10 cellular contexts compared by ENCODE assay signal in the genomic region with DNA sequence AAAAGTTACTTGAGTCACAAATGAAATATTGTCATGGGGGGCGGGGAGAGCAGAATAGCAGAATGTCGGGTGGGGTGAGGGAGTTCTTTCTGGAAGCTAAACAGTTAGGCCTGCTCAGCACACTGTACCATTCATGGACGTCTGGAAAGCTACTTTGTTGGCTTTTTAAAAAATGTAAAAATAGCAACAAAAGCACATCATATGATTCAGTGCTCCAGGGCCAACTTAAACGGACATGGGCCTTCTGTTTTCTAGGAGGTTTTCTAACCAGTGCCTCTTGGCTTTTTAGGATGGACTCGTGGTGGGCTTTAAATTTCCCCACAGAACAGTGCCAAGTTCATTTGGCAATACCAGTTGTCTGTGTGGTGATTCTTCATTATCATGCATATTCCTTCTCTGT. TPM values are rescaled to one million over a fixed set of nuclear protein-coding genes. Genes with fewer than 3 reads are reported as not detected.
DNase-seq lines count a peak whose midpoint lies in the region; ATAC-seq and TF ChIP-seq lines count a peak whose summit lies in the region.
"Had no signal": no experiment of that assay in that cellular context is flagged by ENCODE, and none has a peak within 500 bp of the region (broad histone marks: within the 10 kb centered on the region; RNA-seq: fewer than 3 reads in every experiment).

No MANE protein-coding gene starts in this region.

- TF ChIP-seq POLR2A in breast epithelium (IDR thresholded peaks at IDR 0.05) (no peak), uterus (IDR thresholded peaks at IDR 0.05) (no peak)

- in situ Hi-C loops in mammary epithelial cell (cut with MboI; ENCODE audit: low sequenced_read_pairs in 2 of 2), result no loop called here

- no peak overlapping the region for H3K18ac ChIP-seq in mesenchymal stem cell (ENCODE audit: low read depth in 1 of 2, low read length in 2 of 2)

- H2BK5ac ChIP-seq in mesenchymal stem cell (ENCODE audit: low read depth, low read length, poor library complexity, severe bottlenecking), result no peak overlapping the region

- H2AFZ ChIP-seq in mammary epithelial cell (ENCODE audit: low read depth, low read length) (no peak overlapping the region), mesenchymal stem cell (ENCODE audit: low read depth, low read length) (no peak overlapping the region)

- DNase-seq in breast epithelium (ENCODE audit: low spot score in 2 of 2) (no peak), mammary epithelial cell (no peak), caudate nucleus (lab: John Stamatoyannopoulos, UW) (no peak), mesenchymal stem cell (no peak), uterus (no peak), cerebellar nuclear complex (lab: John Stamatoyannopoulos, UW) (no peak), GM10266 (ENCODE audit: extremely low spot score) (no peak)
- DNase-seq: activated CD4-positive, alpha-beta T cell treated with anti-CD3 and anti-CD28 coated beads for 1 hour; NCI-H2029 had no signal

- no peak overlapping the region for H4K8ac ChIP-seq in mesenchymal stem cell (ENCODE audit: low read length)

- H2AK5ac ChIP-seq in mesenchymal stem cell (ENCODE audit: low read length, severe bottlenecking), result no peak overlapping the region

- peaks cover 5% of the 10 kb centered on the region for H3K79me1 ChIP-seq in mesenchymal stem cell (replicated peaks; ENCODE audit: low read length, poor library complexity, severe bottlenecking)

- ATAC-seq in HG03196 (IDR thresholded peaks at IDR 0.05; ENCODE audit: unreplicated experiment), result no peak

- H3K36me3 ChIP-seq in breast epithelium (no peaks in the 10 kb centered on the region), mammary epithelial cell (ENCODE audit: insufficient read depth, low read length) (no peaks in the 10 kb centered on the region), mesenchymal stem cell (ENCODE audit: control insufficient read depth in 1 of 2, insufficient read depth in 2 of 2, low read depth in 1 of 2, low read length in 2 of 2) (peaks cover 4 to 16% of the 10 kb centered on the region in 2 experiments), uterus (no peaks in the 10 kb centered on the region)

- 31% methylated on average over 4 of the region's 5 CpGs for WGBS in mammary epithelial cell (ENCODE audit: low coverage, missing lambda C conversion rate)
- 80% methylated on average over 1 of the region's 5 CpGs for WGBS in mesenchymal stem cell

- TF ChIP-seq CTCF in breast epithelium (IDR thresholded peaks at IDR 0.05) (no peak), mammary epithelial cell (conservative IDR thresholded peaks at IDR 0.05 in 1 of 2, IDR thresholded peaks at IDR 0.05 in 1 of 2; ENCODE audit: extremely low read depth in 1 of 2, insufficient read depth in 1 of 2, low read depth in 1 of 2, low read length in 2 of 2) (no peak), uterus (IDR thresholded peaks at IDR 0.05) (no peak), GM10266 (IDR thresholded peaks at IDR 0.05; ENCODE audit: control insufficient read depth, insufficient read depth, low read depth, missing control alignments) (no peak)

- dilution Hi-C loops in mammary epithelial cell (cut with HindIII; ENCODE audit: low sequenced_read_pairs), result no loop called here

- H3K14ac ChIP-seq in mesenchymal stem cell (ENCODE audit: low read length in 2 of 2), result no peak overlapping the region

- no peaks in the 10 kb centered on the region for H3K79me2 ChIP-seq in mammary epithelial cell (ENCODE audit: insufficient read depth, low read length)

- no peak overlapping the region for H3K23ac ChIP-seq in mesenchymal stem cell (ENCODE audit: low read length in 2 of 2)

- intact Hi-C loops in breast epithelium (cut with DNase I; ENCODE audit: low total_unique reads) (no loop called here), mammary epithelial cell (cut with micrococcal nuclease) (no loop called here), uterus (cut with DNase I; ENCODE audit: low total_unique reads) (no loop called here)

- H3K27ac ChIP-seq in breast epithelium, result peak overlapping the region; percentile 54 to 57
- no peak overlapping the region for H3K27ac ChIP-seq in mammary epithelial cell (ENCODE audit: insufficient read depth, low read depth, low read length)
- peak overlapping the region; percentile 74 for H3K27ac ChIP-seq in caudate nucleus (ENCODE audit: low read depth, low read length)
- no peak overlapping the region for H3K27ac ChIP-seq in mesenchymal stem cell (ENCODE audit: low read length, poor library complexity, severe bottlenecking)
- peak overlapping the region; percentile 28 to 69 for H3K27ac ChIP-seq in uterus

- H4K20me1 ChIP-seq in mammary epithelial cell (ENCODE audit: insufficient read depth, low read length), result no peaks in the 10 kb centered on the region

- no peak overlapping the region for H4K91ac ChIP-seq in mesenchymal stem cell (ENCODE audit: low read length)

- no peak overlapping the region for H3K4me3 ChIP-seq in breast epithelium
- H3K4me3 ChIP-seq in mammary epithelial cell (replicated peaks in 1 of 3; ENCODE audit: insufficient read depth in 1 of 3, low read depth in 2 of 3, low read length in 3 of 3), result no peak overlapping the region
- peak overlapping the region in 1 of 2 experiments; percentile 73 for H3K4me3 ChIP-seq in mesenchymal stem cell (ENCODE audit: insufficient read depth in 1 of 2, low read depth in 1 of 2, low read length in 2 of 2)
- no peak overlapping the region for H3K4me3 ChIP-seq in uterus

- H3K27me3 ChIP-seq in breast epithelium (peaks cover 0 to 7% of the 10 kb centered on the region in 2 donors), mammary epithelial cell (ENCODE audit: insufficient read depth, low read length) (no peaks in the 10 kb centered on the region), mesenchymal stem cell (ENCODE audit: control insufficient read depth in 1 of 2, insufficient read depth in 1 of 2, low read length in 2 of 2) (no peaks in the 10 kb centered on the region), uterus (no peaks in the 10 kb centered on the region)

- H3K4ac ChIP-seq in mesenchymal stem cell (ENCODE audit: low read depth in 1 of 2, low read length in 2 of 2), result no peak overlapping the region

- no peak overlapping the region for H2BK15ac ChIP-seq in mesenchymal stem cell (ENCODE audit: low read depth, poor library complexity, severe bottlenecking)

- H3K4me1 ChIP-seq in breast epithelium (no peaks in the 10 kb centered on the region), mammary epithelial cell (ENCODE audit: insufficient read depth, low read length) (no peaks in the 10 kb centered on the region), mesenchymal stem cell (ENCODE audit: control insufficient read depth, insufficient read depth, low read depth, low read length) (peaks cover 3% of the 10 kb centered on the region), uterus (no peaks in the 10 kb centered on the region)

- H2BK120ac ChIP-seq in mesenchymal stem cell (ENCODE audit: low read depth, low read length), result no peak overlapping the region

- CTCF ChIA-PET in mammary epithelial cell (lab: Charles Lee; ENCODE audit: low non-redundant PET), result no interaction called here

- H3K9ac ChIP-seq in mammary epithelial cell (ENCODE audit: insufficient read depth, low read length), result no peak overlapping the region
- H3K9ac ChIP-seq in mesenchymal stem cell (ENCODE audit: low read length), result peak overlapping the region; percentile 90

- H2BK12ac ChIP-seq in mesenchymal stem cell (ENCODE audit: low read length in 2 of 2), result no peak overlapping the region

- H3K4me2 ChIP-seq in mammary epithelial cell (ENCODE audit: insufficient read depth, low read depth, low read length) (no peak overlapping the region), mesenchymal stem cell (ENCODE audit: low read length, poor library complexity, severe bottlenecking) (no peak overlapping the region)

- H3K9me3 ChIP-seq in breast epithelium (no peaks in the 10 kb centered on the region), mammary epithelial cell (replicated peaks; ENCODE audit: insufficient read depth, low read length) (peaks cover 5% of the 10 kb centered on the region), mesenchymal stem cell (ENCODE audit: control insufficient read depth, low read length) (no peaks in the 10 kb centered on the region), uterus (no peaks in the 10 kb centered on the region)

- BruUV-seq in mammary epithelial cell (replicated peaks; lab: Mats Ljungman, UMichigan), result no TSS peak

RNA-seq across cellular contexts. Expression of a gene that starts 57.4 kb away (rescaled TPM):
- total RNA-seq in breast epithelium (1 to 10 TPM; 2.9 to 4.7 (median 3.7) TPM), mammary epithelial cell (1 to 10 TPM; 2.4 to 7.0 TPM), uterus (1 to 10 TPM in 3 of 4 donors, under 1 TPM in 1; 0.88 to 3.6 (median 1.5) TPM)
- 1.0 TPM for polyA plus RNA-seq in mammary epithelial cell
- 6.1 TPM for polyA minus RNA-seq in mammary epithelial cell
- 3.0 TPM for polyA plus RNA-seq in mesenchymal stem cell (2013, experiment 1 of 2)
- 3.0 TPM for polyA plus RNA-seq in mesenchymal stem cell (2013, experiment 2 of 2)

Comparison
In these comparisons a context has a peak if more than half of its experiments do, and no peak if none do; other contexts are left out.
1. H3K27ac ChIP-seq: peak in breast epithelium (2 of 2), caudate nucleus (single experiment) and uterus (2 of 2); none in mammary epithelial cell (single experiment) and mesenchymal stem cell (single experiment).